Comparison of ENCODE assay signal across 8 cellular contexts in genomic region chr19:43784251-43784980, GRCh38.
A peak's percentile ranks its signal among the peaks of the same experiment; 100 is the strongest.
DNase-seq lines count a peak whose midpoint lies in the region.

No MANE protein-coding gene starts in this region.

- DNase-seq in CD1c-positive myeloid dendritic cell (ENCODE audit: extremely low spot score) (peak; percentile 68), Kasumi-1 (lab: John Stamatoyannopoulos, UW) (peak; percentile 8 to 11), epithelial cell of prostate (ENCODE audit: low read depth, low spot score) (no peak), GM19240 (ENCODE audit: insufficient read length, low spot score) (no peak), D341Med (ENCODE audit: low spot score) (no peak), inferior parietal cortex (ENCODE audit: extremely low spot score) (no peak)
- peak; percentile 78 to 83 for DNase-seq in activated CD4-positive, alpha-beta T cell treated with anti-CD3 and anti-CD28 coated beads, Interleukin-2, amount 50 U/mL, for 48 hours
- DNase-seq in stimulated activated CD4-positive, alpha-beta T cell treated with anti-CD3 and anti-CD28 coated beads, Interleukin-12 subunit alpha, Interleukin-12 subunit beta, amount 100 ng/mL, for 4 hours, result peak; percentile 65

- H3K27ac ChIP-seq in epithelial cell of prostate, result peak overlapping the region; percentile 67

Comparison
In these comparisons a context has a peak if more than half of its experiments do, and no peak if none do; other contexts are left out.
1. DNase-seq: peak in CD1c-positive myeloid dendritic cell (single experiment), Kasumi-1 (2 of 2), activated CD4-positive, alpha-beta T cell treated with anti-CD3 and anti-CD28 coated beads, Interleukin-2, amount 50 U/mL, for 48 hours (2 of 2) and stimulated activated CD4-positive, alpha-beta T cell treated with anti-CD3 and anti-CD28 coated beads, Interleukin-12 subunit alpha, Interleukin-12 subunit beta, amount 100 ng/mL, for 4 hours (single experiment); none in epithelial cell of prostate (single experiment), GM19240 (single experiment), D341Med (single experiment) and inferior parietal cortex (single experiment).